In the genomic region with DNA sequence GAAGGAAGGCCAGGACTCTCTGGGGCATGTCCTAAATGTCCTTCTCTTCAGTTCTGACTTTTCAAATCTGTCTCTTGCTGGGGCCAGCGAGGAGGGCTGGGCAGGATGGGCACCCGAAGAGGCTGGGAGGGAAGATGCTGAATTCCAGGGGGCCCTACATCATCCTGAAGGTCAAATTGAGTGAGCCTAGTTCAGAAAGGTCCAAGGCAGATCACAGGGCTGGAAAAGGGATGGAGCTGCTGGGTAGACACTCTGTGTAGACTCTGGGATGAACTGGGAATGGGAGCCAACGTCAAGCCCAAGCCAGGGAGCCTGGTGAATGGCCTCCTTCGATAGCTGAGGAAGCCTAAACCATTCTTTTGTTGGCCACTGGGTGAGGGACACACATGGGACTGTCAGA, we compare ENCODE assay signal across 24 cellular contexts.
DNase-seq lines count a peak whose midpoint lies in the region; ATAC-seq and TF ChIP-seq lines count a peak whose summit lies in the region.
"Had no signal": no experiment of that assay in that cellular context is flagged by ENCODE, and none has a peak within 500 bp of the region (broad histone marks: within the 10 kb centered on the region; RNA-seq: fewer than 3 reads in every experiment).

No MANE protein-coding gene starts in this region.

- H3K27me3 ChIP-seq in BE2C: no peaks in the 10 kb centered on the region
- H3K27me3 ChIP-seq in BLaER1 treated with 17β-estradiol and CSF1 and Interleukin-3, amounts not matched to agents 10 nM and 100 nM: no peaks in the 10 kb centered on the region
- H3K27me3 ChIP-seq in neural progenitor cell: no peaks in the 10 kb centered on the region
- no peaks in the 10 kb centered on the region for H3K27me3 ChIP-seq in lower lobe of right lung (ENCODE audit: low read depth)
- no peaks in the 10 kb centered on the region for H3K27me3 ChIP-seq in SK-N-SH (ENCODE audit: insufficient read depth)

- CTCF ChIA-PET in SK-N-SH (lab: Yijun Ruan, JAX): interaction anchor here (0.8 kb wide), 1 partner anchor 415 kb away, joined by 4 read pairs; no protein-coding TSS in a partner anchor

- 24% methylated on average over 4 of the region's 4 CpGs for WGBS in SK-N-SH (ENCODE audit: low lambda C conversion rate)

- H3K9ac ChIP-seq in BLaER1 treated with 17β-estradiol and CSF1 and Interleukin-3, amounts not matched to agents 10 nM and 100 nM: no peak overlapping the region
- H3K9ac ChIP-seq in neural progenitor cell: no peak overlapping the region
- H3K9ac ChIP-seq in SK-N-SH: no peak overlapping the region

- H3K36me3 Mint-ChIP-seq in neural progenitor cell: peaks cover 2% of the 10 kb centered on the region
- H3K36me3 Mint-ChIP-seq: CD14-positive monocyte; CD4-positive, alpha-beta memory T cell; CD4-positive, CD25-positive, alpha-beta regulatory T cell; CD8-positive, alpha-beta memory T cell had no signal

- TF ChIP-seq RAD21 in SK-N-SH (IDR thresholded peaks at IDR 0.05; ENCODE audit: low read length): no peak

- ATAC-seq in lower lobe of right lung: no peak
- ATAC-seq in HG03097 (IDR thresholded peaks at IDR 0.05; ENCODE audit: low FRiP score, unreplicated experiment): no peak
- ATAC-seq: A549, GM12878 had no signal

- no peaks in the 10 kb centered on the region for H3K79me2 ChIP-seq in neural progenitor cell (ENCODE audit: low read depth)
- no peaks in the 10 kb centered on the region for H3K79me2 ChIP-seq in SK-N-SH (ENCODE audit: insufficient read depth)

- H3K36me3 ChIP-seq in BE2C: no peaks in the 10 kb centered on the region
- no peaks in the 10 kb centered on the region for H3K36me3 ChIP-seq in BLaER1 treated with 17β-estradiol and CSF1 and Interleukin-3, amounts not matched to agents 10 nM and 100 nM
- H3K36me3 ChIP-seq in neural progenitor cell: no peaks in the 10 kb centered on the region
- no peaks in the 10 kb centered on the region for H3K36me3 ChIP-seq in lower lobe of right lung
- H3K36me3 ChIP-seq in SK-N-SH (replicated peaks in 1 of 2; ENCODE audit: control insufficient read depth in 1 of 2, insufficient read depth in 2 of 2, low read length in 1 of 2): no peaks in the 10 kb centered on the region

- H3K9me3 Mint-ChIP-seq in neural progenitor cell: peaks cover 3% of the 10 kb centered on the region
- H3K9me3 Mint-ChIP-seq: CD4-positive, CD25-positive, alpha-beta regulatory T cell had no signal

- no peak overlapping the region for H3K4me3 Mint-ChIP-seq in neural progenitor cell
- H3K4me3 Mint-ChIP-seq: B cell; CD14-positive monocyte; CD4-positive, alpha-beta memory T cell; CD4-positive, CD25-positive, alpha-beta regulatory T cell; CD8-positive, alpha-beta memory T cell had no signal

- H3K4me3 ChIP-seq in BE2C (ENCODE audit: low read depth, low read length) (no peak overlapping the region), neural progenitor cell (no peak overlapping the region), lower lobe of right lung (no peak overlapping the region), SK-N-SH (ENCODE audit: low read depth in 2 of 2, low read length in 1 of 2) (no peak overlapping the region)
- H3K4me3 ChIP-seq in BLaER1 treated with 17β-estradiol and CSF1 and Interleukin-3, amounts not matched to agents 10 nM and 100 nM: no peak overlapping the region; a peak in 1 of 20 replicates
- H3K4me3 ChIP-seq: A549, GM12878 had no signal

- peak; percentile 97 for DNase-seq in BE2C
- DNase-seq in neural progenitor cell (ENCODE audit: low spot score): no peak
- no peak for DNase-seq in lower lobe of right lung
- DNase-seq in SK-N-SH: no peak
- DNase-seq: AML-193; C1 segment of cervical spinal cord; CD4-positive, alpha-beta memory T cell; CD4-positive, CD25-positive, alpha-beta regulatory T cell; CD8-positive, alpha-beta memory T cell; COR-L47; DMS 273 treated with DMSO at 0.1 percent for 48 hours; DMS153; DMS53; DMS79; DND-41; EL; GDM1 had no signal

- peaks cover 15% of the 10 kb centered on the region for H3K27me3 Mint-ChIP-seq in neural progenitor cell (ENCODE audit: insufficient read depth, low read depth)
- H3K27me3 Mint-ChIP-seq: B cell; CD4-positive, alpha-beta memory T cell had no signal

- intact Hi-C loops in lower lobe of right lung (cut with DNase I): no loop called here

- H4K20me1 ChIP-seq in BLaER1 treated with 17β-estradiol and CSF1 and Interleukin-3, amounts not matched to agents 10 nM and 100 nM: no peaks in the 10 kb centered on the region
- H4K20me1 ChIP-seq in neural progenitor cell (ENCODE audit: low read depth) (no peaks in the 10 kb centered on the region), SK-N-SH (ENCODE audit: insufficient read depth) (no peaks in the 10 kb centered on the region)

- H3K4me2 ChIP-seq in BLaER1 treated with 17β-estradiol and CSF1 and Interleukin-3, amounts not matched to agents 10 nM and 100 nM: peak overlapping the region in 7 of 11 experiments; percentile 33 to 68 (median 64); a peak in 15 of 22 replicates
- H3K4me2 ChIP-seq in neural progenitor cell (no peak overlapping the region), SK-N-SH (no peak overlapping the region)
- H3K4me2 ChIP-seq: A549 had no signal

- peaks cover 25% of the 10 kb centered on the region for H3F3A ChIP-seq in neural progenitor cell (ENCODE audit: low read depth)
- no peaks in the 10 kb centered on the region for H3F3A ChIP-seq in SK-N-SH (replicated peaks; ENCODE audit: insufficient read depth)

- H3K9me2 ChIP-seq in SK-N-SH: no peaks in the 10 kb centered on the region

- no peak for TF ChIP-seq CTCF in BE2C (IDR thresholded peaks at IDR 0.05; ENCODE audit: low read depth, low read length)
- TF ChIP-seq CTCF in neural progenitor cell (IDR thresholded peaks at IDR 0.05): no peak
- TF ChIP-seq CTCF in lower lobe of right lung (IDR thresholded peaks at IDR 0.05): no peak
- TF ChIP-seq CTCF in SK-N-SH (IDR thresholded peaks at IDR 0.05): no peak

- H3K9me3 ChIP-seq in BE2C (peaks cover 46% of the 10 kb centered on the region), neural progenitor cell (ENCODE audit: low read depth) (no peaks in the 10 kb centered on the region), lower lobe of right lung (no peaks in the 10 kb centered on the region), SK-N-SH (no peaks in the 10 kb centered on the region)
- H3K9me3 ChIP-seq in BLaER1 treated with 17β-estradiol and CSF1 and Interleukin-3, amounts not matched to agents 10 nM and 100 nM (replicated peaks in 1 of 11): peaks cover 0 to 5% (median 0%) of the 10 kb centered on the region in 11 experiments; a peak in 1 of 22 replicates
- H3K9me3 ChIP-seq: A549 had no signal

- no peak for TF ChIP-seq EP300 in SK-N-SH (IDR thresholded peaks at IDR 0.05; ENCODE audit: borderline replicate concordance in 1 of 2, low read depth in 1 of 2, low read length in 1 of 2)

- peak overlapping the region; percentile 64 for H3K27ac Mint-ChIP-seq in neural progenitor cell
- H3K27ac Mint-ChIP-seq: B cell; CD4-positive, alpha-beta memory T cell; CD8-positive, alpha-beta memory T cell had no signal

- H3K4me1 Mint-ChIP-seq in neural progenitor cell: peaks cover 35% of the 10 kb centered on the region
- H3K4me1 Mint-ChIP-seq: B cell; CD14-positive monocyte; CD4-positive, alpha-beta memory T cell; CD4-positive, CD25-positive, alpha-beta regulatory T cell; CD8-positive, alpha-beta memory T cell had no signal

- H3K27ac ChIP-seq in BLaER1 treated with 17β-estradiol and CSF1 and Interleukin-3, amounts not matched to agents 10 nM and 100 nM: no peak overlapping the region
- H3K27ac ChIP-seq in neural progenitor cell (no peak overlapping the region), lower lobe of right lung (no peak overlapping the region), SK-N-SH (ENCODE audit: low read depth in 2 of 2, low read length in 1 of 2) (no peak overlapping the region)
- H3K27ac ChIP-seq: 22Rv1, A549 had no signal

- POLR2A ChIA-PET in SK-N-SH (lab: Yijun Ruan, JAX): no interaction called here

- H2AFZ ChIP-seq in neural progenitor cell (replicated peaks) (no peak overlapping the region), SK-N-SH (ENCODE audit: low read depth) (no peak overlapping the region)

- H3K4me1 ChIP-seq in BE2C (peaks cover 32% of the 10 kb centered on the region), neural progenitor cell (peaks cover 19% of the 10 kb centered on the region), lower lobe of right lung (no peaks in the 10 kb centered on the region), SK-N-SH (ENCODE audit: control insufficient read depth in 1 of 2, insufficient read depth in 2 of 2, low read depth in 1 of 2, low read length in 1 of 2) (peaks cover 0 to 14% of the 10 kb centered on the region in 2 experiments; a peak in 1 of 4 replicates)
- H3K4me1 ChIP-seq in BLaER1 treated with 17β-estradiol and CSF1 and Interleukin-3, amounts not matched to agents 10 nM and 100 nM: peaks cover 0 to 31% (median 18%) of the 10 kb centered on the region in 10 experiments; a peak in 13 of 20 replicates
- H3K4me1 ChIP-seq: A549 had no signal

TF ChIP-seq in SK-N-SH, 30 proteins besides CTCF, POLR2A, EP300 and RAD21:
- no peak for TF ChIP-seq GABPA (IDR thresholded peaks at IDR 0.05; ENCODE audit: low read depth)

Comparison
In these comparisons a context has a peak if more than half of its experiments do, and no peak if none do; other contexts are left out.
1. H3K4me2 ChIP-seq: peak in BLaER1 treated with 17β-estradiol and CSF1 and Interleukin-3, amounts not matched to agents 10 nM and 100 nM (7 of 11); none in neural progenitor cell (single experiment) and SK-N-SH (single experiment).